Comparison of ENCODE assay signal across 9 cellular contexts in genomic region chr5:134540747-134541733, GRCh38. TPM values are rescaled to one million over a fixed set of nuclear protein-coding genes. Genes with fewer than 3 reads are reported as not detected.
DNase-seq lines count a peak whose midpoint lies in the region; ATAC-seq and TF ChIP-seq lines count a peak whose summit lies in the region.
"Had no signal": no experiment of that assay in that cellular context is flagged by ENCODE, and none has a peak within 500 bp of the region (broad histone marks: within the 10 kb centered on the region; RNA-seq: fewer than 3 reads in every experiment).

No MANE protein-coding gene starts in this region.

- intact Hi-C loops in left colon (cut with DNase I, micrococcal nuclease): no loop called here
- intact Hi-C loops in left cardiac atrium (cut with DNase I): no loop called here

- ATAC-seq in GM18498 (IDR thresholded peaks at IDR 0.05; ENCODE audit: unreplicated experiment): peak; percentile 32
- peak; percentile 26 for ATAC-seq in left colon
- ATAC-seq in left cardiac atrium: no peak
- no peak for ATAC-seq in GM18867 (IDR thresholded peaks at IDR 0.05; ENCODE audit: unreplicated experiment)

- H3K4me3 ChIP-seq in Karpas-422 (ENCODE audit: low read length): peak overlapping the region; percentile 16; the same call in 1 of the 2 replicates
- H3K4me3 ChIP-seq: testis had no signal

- no peaks in the 10 kb centered on the region for H3K9me2 ChIP-seq in Karpas-422 (replicated peaks; ENCODE audit: insufficient read depth, low read length)

- H3K9me3 ChIP-seq in Karpas-422 (ENCODE audit: low read length): no peaks in the 10 kb centered on the region
- H3K9me3 ChIP-seq: testis had no signal

- peak overlapping the region; percentile 37 for H3K9ac ChIP-seq in Karpas-422 (ENCODE audit: low read length)

- DNase-seq in GM20000 (ENCODE audit: low spot score) (peak; percentile 46), Karpas-422 (peak; percentile 77), left colon (no peak), left cardiac atrium (no peak), NCI-H446 (lab: John Stamatoyannopoulos, UW) (no peak), OCI-M2 (lab: John Stamatoyannopoulos, UW; ENCODE audit: unreplicated experiment) (no peak)

- H3K4me1 ChIP-seq in Karpas-422 (ENCODE audit: low read length): peaks cover 95% of the 10 kb centered on the region

- peak overlapping the region; percentile 98 for H3K27ac ChIP-seq in Karpas-422 (ENCODE audit: low read length)
- H3K27ac ChIP-seq: testis had no signal

- peak overlapping the region; percentile 49 for H3K4me2 ChIP-seq in Karpas-422 (ENCODE audit: low read depth, low read length, poor library complexity, severe bottlenecking)

- no peak overlapping the region for H2AFZ ChIP-seq in Karpas-422 (ENCODE audit: low read length)

- H3K36me3 ChIP-seq in Karpas-422 (ENCODE audit: insufficient read depth, low read length): peaks cover 47% of the 10 kb centered on the region

- peaks cover 6% of the 10 kb centered on the region; the same call in 1 of the 2 replicates for H4K20me1 ChIP-seq in Karpas-422 (ENCODE audit: insufficient read depth, low read depth, low read length)

- TF ChIP-seq CTCF in GM20000 (IDR thresholded peaks at IDR 0.05; ENCODE audit: extremely low read depth, missing control alignments): no peak

- peaks cover 51% of the 10 kb centered on the region for H3K79me2 ChIP-seq in Karpas-422 (ENCODE audit: low read length)

- no peaks in the 10 kb centered on the region for H3K27me3 ChIP-seq in Karpas-422 (ENCODE audit: low read length)
- H3K27me3 ChIP-seq: testis had no signal

RNA-seq across cellular contexts. Expression of gene JADE2, which starts 15.6 kb away (rescaled TPM):
- 82.1 and 139 TPM in 2 replicates for total RNA-seq in Karpas-422 (2014; rRNA removed; shearing (Covaris generic); ENCODE audit: low replicate concordance)
- total RNA-seq in left colon (10 to 100 TPM; 27.1 to 38.9 TPM), left cardiac atrium (10 to 100 TPM; 34.7 to 49.0 TPM)

Comparison
In these comparisons a context has a peak if more than half of its experiments do, and no peak if none do; other contexts are left out.
1. ATAC-seq: peak in GM18498 (single experiment) and left colon (single experiment); none in left cardiac atrium (0 of 2) and GM18867 (single experiment).
2. DNase-seq: peak in GM20000 (single experiment) and Karpas-422 (single experiment); none in left colon (0 of 2), left cardiac atrium (single experiment), NCI-H446 (0 of 2) and OCI-M2 (single experiment).